ENCODE assay signal across 1 cellular context in genomic region chr19:58499021-58499927, GRCh38.
A peak's percentile ranks its signal among the peaks of the same experiment; 100 is the strongest.
TF ChIP-seq lines count a peak whose summit lies in the region.

No MANE protein-coding gene starts in this region.

TF ChIP-seq in GM12878, 131 proteins besides CTCF, POLR2A, EP300 and RAD21 (continues in another document):
- peak; percentile 65; the same call in 1 of the 2 replicates for TF ChIP-seq NR2F1 (conservative IDR thresholded peaks at IDR 0.05)
- TF ChIP-seq MLLT1 (IDR thresholded peaks at IDR 0.05) = peak; percentile 53
- TF ChIP-seq TAF1 (IDR thresholded peaks at IDR 0.05; ENCODE audit: borderline replicate concordance, low read depth, low read length) = peak; percentile 72
- TF ChIP-seq RELA (IDR thresholded peaks at IDR 0.05; ENCODE audit: borderline replicate concordance, partially characterized antibody) = peak; percentile 90
- TF ChIP-seq BHLHE40 (IDR thresholded peaks at IDR 0.05; ENCODE audit: borderline replicate concordance in 1 of 2, low read depth in 2 of 2, low read length in 1 of 2) = peak; percentile 47 to 56; a peak in 2 of 4 replicates
- no peak for TF ChIP-seq CHD1 (IDR thresholded peaks at IDR 0.05; ENCODE audit: low read depth, low read length)
- TF ChIP-seq HSF1 (IDR thresholded peaks at IDR 0.05; ENCODE audit: low read depth, low read length) = peak; percentile 39; the same call in 1 of the 2 replicates
- no peak for TF ChIP-seq CBX3 (IDR thresholded peaks at IDR 0.05; ENCODE audit: borderline replicate concordance, low read depth)
- TF ChIP-seq ZZZ3 (IDR thresholded peaks at IDR 0.05; ENCODE audit: control insufficient read depth, insufficient read length, low read depth) = no peak
- TF ChIP-seq SIN3A (IDR thresholded peaks at IDR 0.05; ENCODE audit: low read depth, low read length) = 0 out of 2 replicates have a peak, but pooled peaks have one; percentile 64
- peak; percentile 21; the same call in 1 of the 2 replicates for TF ChIP-seq SPI1 (IDR thresholded peaks at IDR 0.05; ENCODE audit: borderline replicate concordance, insufficient read depth, low read depth, low read length)
- peak; percentile 70 for TF ChIP-seq ATF7 (IDR thresholded peaks at IDR 0.05; ENCODE audit: low read depth)
- peak; percentile 99 for TF ChIP-seq ZBTB40 (IDR thresholded peaks at IDR 0.05; ENCODE audit: borderline replicate concordance)
- TF ChIP-seq, protein P1, sequence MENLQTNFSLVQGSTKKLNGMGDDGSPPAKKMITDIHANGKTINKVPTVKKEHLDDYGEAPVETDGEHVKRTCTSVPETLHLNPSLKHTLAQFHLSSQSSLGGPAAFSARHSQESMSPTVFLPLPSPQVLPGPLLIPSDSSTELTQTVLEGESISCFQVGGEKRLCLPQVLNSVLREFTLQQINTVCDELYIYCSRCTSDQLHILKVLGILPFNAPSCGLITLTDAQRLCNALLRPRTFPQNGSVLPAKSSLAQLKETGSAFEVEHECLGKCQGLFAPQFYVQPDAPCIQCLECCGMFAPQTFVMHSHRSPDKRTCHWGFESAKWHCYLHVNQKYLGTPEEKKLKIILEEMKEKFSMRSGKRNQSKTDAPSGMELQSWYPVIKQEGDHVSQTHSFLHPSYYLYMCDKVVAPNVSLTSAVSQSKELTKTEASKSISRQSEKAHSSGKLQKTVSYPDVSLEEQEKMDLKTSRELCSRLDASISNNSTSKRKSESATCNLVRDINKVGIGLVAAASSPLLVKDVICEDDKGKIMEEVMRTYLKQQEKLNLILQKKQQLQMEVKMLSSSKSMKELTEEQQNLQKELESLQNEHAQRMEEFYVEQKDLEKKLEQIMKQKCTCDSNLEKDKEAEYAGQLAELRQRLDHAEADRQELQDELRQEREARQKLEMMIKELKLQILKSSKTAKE (IDR thresholded peaks at IDR 0.05; ENCODE audit: low read depth, poor library complexity, severe bottlenecking) = no peak
- no peak for TF ChIP-seq PAX8 (IDR thresholded peaks at IDR 0.05)
- peak; percentile 92 for TF ChIP-seq CREM (IDR thresholded peaks at IDR 0.05; ENCODE audit: low read depth)
- peak in 1 of 2 experiments; percentile 78; a peak in 1 of 3 replicates for TF ChIP-seq EGR1 (IDR thresholded peaks at IDR 0.05; ENCODE audit: borderline replicate concordance in 1 of 2, low read depth in 2 of 2, low read length in 2 of 2)
- peak; percentile 37; the same call in 1 of the 2 replicates for TF ChIP-seq SREBF2 (IDR thresholded peaks at IDR 0.05; ENCODE audit: low read length)
- peak; percentile 82; the same call in 2 of the 3 replicates for TF ChIP-seq POU2F2 (IDR thresholded peaks at IDR 0.05; ENCODE audit: borderline replicate concordance, low read depth, low read length)
- TF ChIP-seq IKZF1 (conservative IDR thresholded peaks at IDR 0.05) = peak; percentile 91
- TF ChIP-seq, protein P2, sequence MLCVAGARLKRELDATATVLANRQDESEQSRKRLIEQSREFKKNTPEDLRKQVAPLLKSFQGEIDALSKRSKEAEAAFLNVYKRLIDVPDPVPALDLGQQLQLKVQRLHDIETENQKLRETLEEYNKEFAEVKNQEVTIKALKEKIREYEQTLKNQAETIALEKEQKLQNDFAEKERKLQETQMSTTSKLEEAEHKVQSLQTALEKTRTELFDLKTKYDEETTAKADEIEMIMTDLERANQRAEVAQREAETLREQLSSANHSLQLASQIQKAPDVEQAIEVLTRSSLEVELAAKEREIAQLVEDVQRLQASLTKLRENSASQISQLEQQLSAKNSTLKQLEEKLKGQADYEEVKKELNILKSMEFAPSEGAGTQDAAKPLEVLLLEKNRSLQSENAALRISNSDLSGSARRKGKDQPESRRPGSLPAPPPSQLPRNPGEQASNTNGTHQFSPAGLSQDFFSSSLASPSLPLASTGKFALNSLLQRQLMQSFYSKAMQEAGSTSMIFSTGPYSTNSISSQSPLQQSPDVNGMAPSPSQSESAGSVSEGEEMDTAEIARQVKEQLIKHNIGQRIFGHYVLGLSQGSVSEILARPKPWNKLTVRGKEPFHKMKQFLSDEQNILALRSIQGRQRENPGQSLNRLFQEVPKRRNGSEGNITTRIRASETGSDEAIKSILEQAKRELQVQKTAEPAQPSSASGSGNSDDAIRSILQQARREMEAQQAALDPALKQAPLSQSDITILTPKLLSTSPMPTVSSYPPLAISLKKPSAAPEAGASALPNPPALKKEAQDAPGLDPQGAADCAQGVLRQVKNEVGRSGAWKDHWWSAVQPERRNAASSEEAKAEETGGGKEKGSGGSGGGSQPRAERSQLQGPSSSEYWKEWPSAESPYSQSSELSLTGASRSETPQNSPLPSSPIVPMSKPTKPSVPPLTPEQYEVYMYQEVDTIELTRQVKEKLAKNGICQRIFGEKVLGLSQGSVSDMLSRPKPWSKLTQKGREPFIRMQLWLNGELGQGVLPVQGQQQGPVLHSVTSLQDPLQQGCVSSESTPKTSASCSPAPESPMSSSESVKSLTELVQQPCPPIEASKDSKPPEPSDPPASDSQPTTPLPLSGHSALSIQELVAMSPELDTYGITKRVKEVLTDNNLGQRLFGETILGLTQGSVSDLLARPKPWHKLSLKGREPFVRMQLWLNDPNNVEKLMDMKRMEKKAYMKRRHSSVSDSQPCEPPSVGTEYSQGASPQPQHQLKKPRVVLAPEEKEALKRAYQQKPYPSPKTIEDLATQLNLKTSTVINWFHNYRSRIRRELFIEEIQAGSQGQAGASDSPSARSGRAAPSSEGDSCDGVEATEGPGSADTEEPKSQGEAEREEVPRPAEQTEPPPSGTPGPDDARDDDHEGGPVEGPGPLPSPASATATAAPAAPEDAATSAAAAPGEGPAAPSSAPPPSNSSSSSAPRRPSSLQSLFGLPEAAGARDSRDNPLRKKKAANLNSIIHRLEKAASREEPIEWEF (IDR thresholded peaks at IDR 0.05; ENCODE audit: insufficient replicate concordance, low read depth, low read length) = no peak
- TF ChIP-seq SRF (IDR thresholded peaks at IDR 0.05; ENCODE audit: low read depth in 2 of 2, low read length in 2 of 2) = peak; percentile 60 to 84; a peak in 3 of 4 replicates
- TF ChIP-seq POLR2AphosphoS5 (IDR thresholded peaks at IDR 0.05; ENCODE audit: low read length) = peak; percentile 49; the same call in 1 of the 2 replicates
- TF ChIP-seq MEF2B (IDR thresholded peaks at IDR 0.05; ENCODE audit: partially characterized antibody, poor library complexity, severe bottlenecking) = peak; percentile 56
- TF ChIP-seq NR2C1 (IDR thresholded peaks at IDR 0.05) = peak; percentile 93
- TF ChIP-seq SP1 (IDR thresholded peaks at IDR 0.05; ENCODE audit: low read depth, low read length) = peak; percentile 78
- 0 out of 2 replicates have a peak, but pooled peaks have one; percentile 22 for TF ChIP-seq NKRF (conservative IDR thresholded peaks at IDR 0.05)
- TF ChIP-seq STAT1 (conservative IDR thresholded peaks at IDR 0.05) = peak; percentile 98
- no peak for TF ChIP-seq BMI1 (IDR thresholded peaks at IDR 0.05; ENCODE audit: borderline replicate concordance)
- peak; percentile 45 to 60; a peak in 3 of 4 replicates for TF ChIP-seq IKZF2 (IDR thresholded peaks at IDR 0.05)
- peak; percentile 67; the same call in 1 of the 2 replicates for TF ChIP-seq ZSCAN29 (IDR thresholded peaks at IDR 0.05)
- no peak for TF ChIP-seq NFIC (IDR thresholded peaks at IDR 0.05; ENCODE audit: low read depth, low read length)
- peak; percentile 98 for TF ChIP-seq GABPA (IDR thresholded peaks at IDR 0.05; ENCODE audit: low read depth)
- TF ChIP-seq, protein P3, sequence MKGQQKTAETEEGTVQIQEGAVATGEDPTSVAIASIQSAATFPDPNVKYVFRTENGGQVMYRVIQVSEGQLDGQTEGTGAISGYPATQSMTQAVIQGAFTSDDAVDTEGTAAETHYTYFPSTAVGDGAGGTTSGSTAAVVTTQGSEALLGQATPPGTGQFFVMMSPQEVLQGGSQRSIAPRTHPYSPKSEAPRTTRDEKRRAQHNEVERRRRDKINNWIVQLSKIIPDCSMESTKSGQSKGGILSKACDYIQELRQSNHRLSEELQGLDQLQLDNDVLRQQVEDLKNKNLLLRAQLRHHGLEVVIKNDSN (IDR thresholded peaks at IDR 0.05; ENCODE audit: borderline replicate concordance, extremely low read length, insufficient read depth, low read depth, low read length) = peak; percentile 25
- peak; percentile 89 for TF ChIP-seq YY1 (IDR thresholded peaks at IDR 0.05; ENCODE audit: low read depth, low read length)
- TF ChIP-seq TCF12 (IDR thresholded peaks at IDR 0.05; ENCODE audit: low read depth, low read length) = peak; percentile 71; the same call in 1 of the 2 replicates
- TF ChIP-seq SUZ12 (IDR thresholded peaks at IDR 0.05; ENCODE audit: unreplicated experiment) = no peak
- TF ChIP-seq SMC3 (IDR thresholded peaks at IDR 0.05; ENCODE audit: borderline replicate concordance, low read length) = no peak
- no peak for TF ChIP-seq CBX5 (IDR thresholded peaks at IDR 0.05; ENCODE audit: low read depth)
- TF ChIP-seq TBL1XR1 (IDR thresholded peaks at IDR 0.05; ENCODE audit: low read depth, low read length) = peak; percentile 45; the same call in 1 of the 2 replicates
- 0 out of 2 replicates have a peak, but pooled peaks have one; percentile 54 for TF ChIP-seq BACH1 (IDR thresholded peaks at IDR 0.05; ENCODE audit: borderline replicate concordance)
- TF ChIP-seq RFX5 (IDR thresholded peaks at IDR 0.05; ENCODE audit: low read depth, low read length) = no peak
- peak; percentile 47; the same call in 1 of the 2 replicates for TF ChIP-seq WRNIP1 (IDR thresholded peaks at IDR 0.05; ENCODE audit: borderline replicate concordance, low read depth, low read length)
